32 cellular contexts compared by ENCODE assay signal in the genomic region with DNA sequence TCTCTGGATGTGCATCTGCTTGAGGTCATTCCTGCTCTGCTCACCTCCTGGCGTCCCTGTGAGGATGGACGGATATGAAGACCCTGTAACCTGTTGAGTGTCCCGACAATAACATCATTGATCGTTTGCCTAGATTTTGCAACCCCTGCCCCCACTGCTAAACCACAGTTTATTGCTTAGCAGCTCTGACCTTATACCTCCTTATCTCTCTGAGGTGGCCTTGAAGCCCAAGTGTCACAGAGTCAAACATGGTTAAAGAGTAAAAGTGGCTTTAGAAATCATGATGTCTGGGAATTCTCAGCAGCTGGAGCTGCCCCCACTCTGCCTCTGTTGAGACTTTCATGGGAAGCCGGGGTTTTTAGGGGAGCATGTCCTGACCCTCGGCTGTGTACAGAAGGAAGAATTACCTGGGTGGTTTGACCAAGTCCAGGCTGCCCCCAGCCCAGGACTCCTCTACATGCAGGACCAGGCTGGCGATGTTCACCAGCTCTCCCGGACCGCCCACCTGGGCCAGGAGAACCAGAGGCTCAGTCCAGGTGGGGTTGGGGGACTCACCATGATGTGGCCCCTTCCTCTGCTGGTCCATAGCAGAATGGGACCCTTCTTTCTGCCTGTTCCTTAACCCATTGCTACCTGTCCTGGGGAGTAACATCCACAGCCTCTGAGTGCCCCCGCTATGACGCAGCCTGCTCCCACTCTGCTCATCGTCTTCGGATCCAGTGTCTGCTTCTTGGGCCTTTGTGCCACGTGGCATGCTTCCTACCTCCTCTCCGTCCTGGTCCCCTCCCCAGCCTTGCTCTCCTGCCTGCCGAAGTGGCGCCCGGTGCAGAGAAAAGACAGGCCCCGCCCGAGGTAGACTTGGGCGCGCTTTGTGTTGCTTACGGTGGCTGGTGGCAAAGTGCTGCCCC. TPM values are rescaled to one million over a fixed set of nuclear protein-coding genes. Genes with fewer than 3 reads are reported as not detected.
A peak's percentile ranks its signal among the peaks of the same experiment; 100 is the strongest.
DNase-seq lines count a peak whose midpoint lies in the region; ATAC-seq, FAIRE-seq and TF ChIP-seq lines count a peak whose summit lies in the region.
"Had no signal": no experiment of that assay in that cellular context is flagged by ENCODE, and none has a peak within 500 bp of the region (broad histone marks: within the 10 kb centered on the region; RNA-seq: fewer than 3 reads in every experiment).

No MANE protein-coding gene starts in this region.

- peak overlapping the region in 5 of 11 experiments; percentile 12 to 53 (median 37); a peak in 5 of 22 replicates for H3K9ac ChIP-seq in BLaER1 treated with 17β-estradiol and CSF1 and Interleukin-3, amounts not matched to agents 10 nM and 100 nM

- H3K27me3 ChIP-seq in BLaER1 treated with 17β-estradiol and CSF1 and Interleukin-3, amounts not matched to agents 10 nM and 100 nM: no peaks in the 10 kb centered on the region
- H3K27me3 ChIP-seq in pancreas: no peaks in the 10 kb centered on the region
- H3K27me3 ChIP-seq: SJCRH30 had no signal

- DNase-seq in WTC11 (ENCODE audit: low spot score) (no peak), left lobe of liver (ENCODE audit: low spot score) (no peak), pancreas (no peak), immature natural killer cell (no peak), ecto neural progenitor cell (ENCODE audit: low spot score) (no peak)
- no peak for DNase-seq in activated effector memory CD4-positive, alpha-beta T cell treated with Interleukin-2 at 50 U/mL for 16 hours
- DNase-seq: activated CD4-positive, alpha-beta T cell treated with anti-CD3 and anti-CD28 coated beads for 4 hours; activated naive CD8-positive, alpha-beta T cell treated with anti-CD3 and anti-CD28 coated beads, Interleukin-2, amount 10 ng/mL, durations not matched to agents 7 days and 5 days; activated T-cell treated with anti-CD3 and anti-CD28 coated beads for 4 hours; AML-193; caudate nucleus; cortex of kidney; EL; endodermal cell; glutamatergic neuron; GOT3; IMR-90; midbrain; naive thymus-derived CD8-positive, alpha-beta T cell; NCI-H1694; NCI-H446 treated with DMSO at 0.1 percent for 48 hours; NCI-H774; substantia nigra; SW 1271; T-helper 9 cell had no signal

- no peaks in the 10 kb centered on the region for H4K20me1 ChIP-seq in BLaER1 treated with 17β-estradiol and CSF1 and Interleukin-3, amounts not matched to agents 10 nM and 100 nM

- POLR2A ChIA-PET in WTC11 (lab: Charles Lee): no interaction called here

- H3K27ac ChIP-seq in BLaER1 treated with 17β-estradiol and CSF1 and Interleukin-3, amounts not matched to agents 10 nM and 100 nM: peak overlapping the region in 9 of 11 experiments; percentile 24 to 99 (median 92); a peak in 16 of 22 replicates
- peak overlapping the region; percentile 27 to 76 (median 56) for H3K27ac ChIP-seq in pancreas
- H3K27ac ChIP-seq: SJCRH30, VCaP had no signal

- no peak for ATAC-seq in WTC11
- peak; percentile 16 for ATAC-seq in left lobe of liver
- peak; percentile 26 to 59 (median 50) for ATAC-seq in pancreas
- no peak for ATAC-seq in HG03196 (IDR thresholded peaks at IDR 0.05; ENCODE audit: unreplicated experiment)
- ATAC-seq: naive thymus-derived CD8-positive, alpha-beta T cell; stimulated activated effector memory CD8-positive, alpha-beta T cell treated with anti-CD3 and anti-CD28 coated beads, Interleukin-12 subunit alpha, Interleukin-12 subunit beta, amount 100 ng/mL, for 72 hours had no signal

- intact Hi-C loops in pancreas (cut with DNase I): no loop called here

- FAIRE-seq in pancreas (lab: Jason Lieb, UNC): no peak
- FAIRE-seq: astrocyte, islet of Langerhans had no signal

- H3K27ac Mint-ChIP-seq in WTC11 (peak overlapping the region; percentile 27; the same call in 1 of the 2 replicates), immature natural killer cell (no peak overlapping the region)
- H3K27ac Mint-ChIP-seq: activated naive CD8-positive, alpha-beta T cell treated with anti-CD3 and anti-CD28 coated beads, Interleukin-2, amount 10 ng/mL, durations not matched to agents 7 days and 5 days; endodermal cell; stimulated activated effector memory CD8-positive, alpha-beta T cell treated with anti-CD3 and anti-CD28 coated beads, Interleukin-12 subunit alpha, Interleukin-12 subunit beta, amount 100 ng/mL, for 72 hours had no signal

- 67 to 68% methylated on average over 23 of the region's 23 CpGs for whole genome bisulfite sequencing in pancreas, 2 donors

- H3K4me1 Mint-ChIP-seq in WTC11: peaks cover 23% of the 10 kb centered on the region
- no peaks in the 10 kb centered on the region for H3K4me1 Mint-ChIP-seq in immature natural killer cell
- H3K4me1 Mint-ChIP-seq: activated naive CD8-positive, alpha-beta T cell treated with anti-CD3 and anti-CD28 coated beads, Interleukin-2, amount 10 ng/mL, durations not matched to agents 7 days and 5 days; naive thymus-derived CD8-positive, alpha-beta T cell; stimulated activated effector memory CD8-positive, alpha-beta T cell treated with anti-CD3 and anti-CD28 coated beads, Interleukin-12 subunit alpha, Interleukin-12 subunit beta, amount 100 ng/mL, for 72 hours had no signal

- no peak overlapping the region for H3K4me3 ChIP-seq in BLaER1 treated with 17β-estradiol and CSF1 and Interleukin-3, amounts not matched to agents 10 nM and 100 nM
- H3K4me3 ChIP-seq in pancreas: no peak overlapping the region
- H3K4me3 ChIP-seq: SJCRH30 had no signal

- H3K4me1 ChIP-seq in BLaER1 treated with 17β-estradiol and CSF1 and Interleukin-3, amounts not matched to agents 10 nM and 100 nM: peaks cover 16 to 55% (median 46%) of the 10 kb centered on the region in 10 experiments
- H3K4me1 ChIP-seq in pancreas: peaks cover 9 to 25% (median 22%) of the 10 kb centered on the region in 3 donors

- H3K27me3 Mint-ChIP-seq in WTC11 (ENCODE audit: low read depth): no peaks in the 10 kb centered on the region; the same call in none of the 2 replicates
- peaks cover 0 to 3% (median 2%) of the 10 kb centered on the region in 3 donors for H3K27me3 Mint-ChIP-seq in immature natural killer cell (ENCODE audit: low read depth in 3 of 3)
- H3K27me3 Mint-ChIP-seq: activated naive CD8-positive, alpha-beta T cell treated with anti-CD3 and anti-CD28 coated beads, Interleukin-2, amount 10 ng/mL, durations not matched to agents 7 days and 5 days had no signal

- peaks cover 27 to 51% (median 34%) of the 10 kb centered on the region in 11 experiments for H3K9me3 ChIP-seq in BLaER1 treated with 17β-estradiol and CSF1 and Interleukin-3, amounts not matched to agents 10 nM and 100 nM (replicated peaks in 1 of 11)
- no peaks in the 10 kb centered on the region for H3K9me3 ChIP-seq in pancreas
- H3K9me3 ChIP-seq: SJCRH30 had no signal

- CTCF ChIA-PET in WTC11 (lab: Charles Lee): interaction anchor here (1.4 to 1.6 kb wide), 3 partner anchors 77 to 102 kb away, joined by 4 to 6 read pairs (median 5); no protein-coding TSS in a partner anchor

- H3K9me3 Mint-ChIP-seq in WTC11 (peaks cover 14% of the 10 kb centered on the region), immature natural killer cell (peaks cover 0 to 9% (median 7%) of the 10 kb centered on the region in 6 donors)

- peaks cover 0 to 15% (median 0%) of the 10 kb centered on the region in 11 experiments; a peak in 3 of 22 replicates for H3K36me3 ChIP-seq in BLaER1 treated with 17β-estradiol and CSF1 and Interleukin-3, amounts not matched to agents 10 nM and 100 nM
- peaks cover 0 to 5% (median 0%) of the 10 kb centered on the region in 3 donors for H3K36me3 ChIP-seq in pancreas
- H3K36me3 ChIP-seq: SJCRH30 had no signal

- TF ChIP-seq CTCF in WTC11 (IDR thresholded peaks at IDR 0.05) (no peak), pancreas (IDR thresholded peaks at IDR 0.05) (no peak)

- peaks cover 17% of the 10 kb centered on the region for H3K36me3 Mint-ChIP-seq in WTC11
- H3K36me3 Mint-ChIP-seq in immature natural killer cell: peaks cover 7 to 14% (median 13%) of the 10 kb centered on the region in 3 donors

- H3K4me2 ChIP-seq in BLaER1 treated with 17β-estradiol and CSF1 and Interleukin-3, amounts not matched to agents 10 nM and 100 nM: peak overlapping the region in 7 of 11 experiments; percentile 11 to 79 (median 57); a peak in 12 of 22 replicates

- no peak overlapping the region for H3K4me3 Mint-ChIP-seq in WTC11
- H3K4me3 Mint-ChIP-seq in immature natural killer cell: no peak overlapping the region
- H3K4me3 Mint-ChIP-seq: activated naive CD8-positive, alpha-beta T cell treated with anti-CD3 and anti-CD28 coated beads, Interleukin-2, amount 10 ng/mL, durations not matched to agents 7 days and 5 days; endodermal cell; naive thymus-derived CD8-positive, alpha-beta T cell; stimulated activated effector memory CD8-positive, alpha-beta T cell treated with anti-CD3 and anti-CD28 coated beads, Interleukin-12 subunit alpha, Interleukin-12 subunit beta, amount 100 ng/mL, for 72 hours had no signal

TF ChIP-seq in WTC11, 78 proteins besides CTCF, POLR2A, EP300 and RAD21 (continues in another document):
- TF ChIP-seq MXD4 (CRISPR knock-in tag; IDR thresholded peaks at IDR 0.05; ENCODE audit: borderline replicate concordance): no peak
- TF ChIP-seq NR1H2 (CRISPR knock-in tag; IDR thresholded peaks at IDR 0.05): no peak
- no peak for TF ChIP-seq ZNF671 (CRISPR knock-in tag; IDR thresholded peaks at IDR 0.05)
- TF ChIP-seq, protein P1, sequence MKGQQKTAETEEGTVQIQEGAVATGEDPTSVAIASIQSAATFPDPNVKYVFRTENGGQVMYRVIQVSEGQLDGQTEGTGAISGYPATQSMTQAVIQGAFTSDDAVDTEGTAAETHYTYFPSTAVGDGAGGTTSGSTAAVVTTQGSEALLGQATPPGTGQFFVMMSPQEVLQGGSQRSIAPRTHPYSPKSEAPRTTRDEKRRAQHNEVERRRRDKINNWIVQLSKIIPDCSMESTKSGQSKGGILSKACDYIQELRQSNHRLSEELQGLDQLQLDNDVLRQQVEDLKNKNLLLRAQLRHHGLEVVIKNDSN (CRISPR knock-in tag; IDR thresholded peaks at IDR 0.05): no peak
- no peak for TF ChIP-seq SOX15 (CRISPR knock-in tag; IDR thresholded peaks at IDR 0.05)
- no peak for TF ChIP-seq PRRX2 (CRISPR knock-in tag; IDR thresholded peaks at IDR 0.05)

RNA-seq across cellular contexts. Expression of gene FTH1, which starts 33.4 kb away (rescaled TPM):
- 1,108 to 1,272 TPM (median 1,247 TPM) in 3 replicates for total RNA-seq in WTC11 (2021)
- 938 TPM for total RNA-seq in left lobe of liver
- total RNA-seq in pancreas: 1,000 to 10,000 TPM; 1,217 to 1,772 (median 1,396) TPM
- polyA plus RNA-seq in pancreas: 1,000 to 10,000 TPM; 1,114 to 1,632 TPM
- 1,000 to 10,000 TPM; 1,906 to 2,262 (median 2,182) TPM for polyA plus RNA-seq in immature natural killer cell

RNA-seq across cellular contexts. Expression of gene BEST1, which starts 50.6 kb away (rescaled TPM):
- total RNA-seq in WTC11 (2021) (0.17 to 0.32 TPM (median 0.21 TPM) in 3 replicates), left lobe of liver (0.63 TPM), pancreas (1 to 10 TPM in 3 of 6 donors, under 1 TPM in 3; 0.43 to 2.4 (median 0.98) TPM)
- polyA plus RNA-seq in pancreas (1 to 10 TPM; 1.2 to 1.7 TPM), immature natural killer cell (1 to 10 TPM in 2 of 3 donors, under 1 TPM in 1; 0.64 to 1.1 (median 1.0) TPM)

Comparison
In these comparisons a context has a peak if more than half of its experiments do, and no peak if none do; other contexts are left out.
1. ATAC-seq: peak in left lobe of liver (single experiment) and pancreas (4 of 4); none in WTC11 (single experiment) and HG03196 (single experiment).